In the genomic region with DNA sequence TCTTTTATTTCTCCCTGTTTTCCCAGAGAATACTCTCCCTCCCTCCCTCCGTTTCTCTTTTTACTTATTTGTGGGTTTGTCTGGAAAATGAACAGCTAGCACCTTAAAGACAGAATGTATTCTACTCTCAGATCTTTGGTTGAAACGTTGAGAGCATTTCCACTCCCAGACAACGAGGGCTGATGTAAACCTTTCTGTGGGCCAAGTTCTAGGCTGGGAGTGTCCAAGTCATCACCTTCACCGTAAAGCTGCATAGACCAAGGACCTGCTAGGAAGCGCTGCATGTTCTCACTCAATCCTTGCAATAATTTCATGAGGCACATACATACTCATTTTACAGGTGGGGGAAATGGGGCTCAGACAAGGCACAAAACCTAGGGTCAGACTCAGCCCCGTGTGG, we compare ENCODE assay signal across 8 cellular contexts. TPM values are rescaled to one million over a fixed set of nuclear protein-coding genes. Genes with fewer than 3 reads are reported as not detected.
DNase-seq lines count a peak whose midpoint lies in the region; ATAC-seq and TF ChIP-seq lines count a peak whose summit lies in the region.

No MANE protein-coding gene starts in this region.

- H3K27me3 Mint-ChIP-seq in progenitor cell of endocrine pancreas = no peaks in the 10 kb centered on the region

- H3K9me3 Mint-ChIP-seq in progenitor cell of endocrine pancreas (ENCODE audit: low read depth) = no peaks in the 10 kb centered on the region

- DNase-seq in G401 (ENCODE audit: low spot score) = peak; percentile 61
- DNase-seq in progenitor cell of endocrine pancreas (ENCODE audit: low spot score, unreplicated experiment) = no peak
- no peak for DNase-seq in HT-29 (ENCODE audit: low spot score)
- DNase-seq in GOT3 (lab: John Stamatoyannopoulos, UW) = no peak
- no peak for DNase-seq in hepatic stellate cell (ENCODE audit: low spot score)

- peaks cover 18 to 38% of the 10 kb centered on the region in 2 donors for H3K4me1 ChIP-seq in esophagus (ENCODE audit: control insufficient read depth in 2 of 2, insufficient read depth in 2 of 2, low read length in 1 of 2)

- no peaks in the 10 kb centered on the region for H3K9me3 ChIP-seq in esophagus (ENCODE audit: control insufficient read depth in 2 of 2, insufficient read depth in 1 of 2, low read depth in 1 of 2, low read length in 1 of 2)

- ATAC-seq in SK-N-SH treated with all-trans-retinoic acid at 6 μM for 48 hours = 0 out of 3 replicates have a peak, but pooled peaks have one; percentile 1
- ATAC-seq in GM19395 (IDR thresholded peaks at IDR 0.05; ENCODE audit: unreplicated experiment) = no peak

- H3K27ac ChIP-seq in esophagus (ENCODE audit: low read depth in 2 of 2, low read length in 1 of 2) = peak overlapping the region; percentile 76 to 92

- TF ChIP-seq CTCF in progenitor cell of endocrine pancreas (IDR thresholded peaks at IDR 0.05; ENCODE audit: unreplicated experiment) = no peak

- no peaks in the 10 kb centered on the region for H3K36me3 Mint-ChIP-seq in progenitor cell of endocrine pancreas (ENCODE audit: insufficient read depth)

- H3K27me3 ChIP-seq in esophagus (ENCODE audit: control insufficient read depth in 1 of 2, insufficient read depth in 2 of 2, low read length in 2 of 2) = no peaks in the 10 kb centered on the region

- H3K4me3 ChIP-seq in esophagus (ENCODE audit: low read depth in 1 of 2, low read length in 2 of 2) = peak overlapping the region in 1 of 2 donors; percentile 2

- in situ Hi-C loops in G401 (cut with HindIII; ENCODE audit: low sequenced_read_pairs) = no loop called here

- no peak overlapping the region for H3K4me3 Mint-ChIP-seq in progenitor cell of endocrine pancreas (ENCODE audit: low read depth)

- peaks cover 0 to 3% of the 10 kb centered on the region in 2 donors for H3K36me3 ChIP-seq in esophagus (ENCODE audit: control insufficient read depth in 2 of 2, insufficient read depth in 2 of 2, low read length in 1 of 2)

- H3K27ac Mint-ChIP-seq in progenitor cell of endocrine pancreas = peak overlapping the region; percentile 81

- peaks cover 75% of the 10 kb centered on the region for H3K4me1 Mint-ChIP-seq in progenitor cell of endocrine pancreas (ENCODE audit: low read depth)

- 29 to 30% methylated on average over 6 of the region's 6 CpGs for WGBS in esophagus, 2 donors

TF ChIP-seq in SK-N-SH treated with all-trans-retinoic acid at 6 μM for 48 hours, 23 proteins besides CTCF, POLR2A, EP300 and RAD21:
- no peak for TF ChIP-seq PPARA (CRISPR knock-in tag; IDR thresholded peaks at IDR 0.05; ENCODE audit: borderline replicate concordance)
- TF ChIP-seq, protein P1, sequence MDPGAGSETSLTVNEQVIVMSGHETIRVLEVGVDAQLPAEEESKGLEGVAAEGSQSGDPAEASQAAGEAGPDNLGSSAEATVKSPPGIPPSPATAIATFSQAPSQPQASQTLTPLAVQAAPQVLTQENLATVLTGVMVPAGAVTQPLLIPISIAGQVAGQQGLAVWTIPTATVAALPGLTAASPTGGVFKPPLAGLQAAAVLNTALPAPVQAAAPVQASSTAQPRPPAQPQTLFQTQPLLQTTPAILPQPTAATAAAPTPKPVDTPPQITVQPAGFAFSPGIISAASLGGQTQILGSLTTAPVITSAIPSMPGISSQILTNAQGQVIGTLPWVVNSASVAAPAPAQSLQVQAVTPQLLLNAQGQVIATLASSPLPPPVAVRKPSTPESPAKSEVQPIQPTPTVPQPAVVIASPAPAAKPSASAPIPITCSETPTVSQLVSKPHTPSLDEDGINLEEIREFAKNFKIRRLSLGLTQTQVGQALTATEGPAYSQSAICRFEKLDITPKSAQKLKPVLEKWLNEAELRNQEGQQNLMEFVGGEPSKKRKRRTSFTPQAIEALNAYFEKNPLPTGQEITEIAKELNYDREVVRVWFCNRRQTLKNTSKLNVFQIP (CRISPR knock-in tag; IDR thresholded peaks at IDR 0.05; ENCODE audit: borderline replicate concordance, low read depth) = no peak
- TF ChIP-seq, protein P2, sequence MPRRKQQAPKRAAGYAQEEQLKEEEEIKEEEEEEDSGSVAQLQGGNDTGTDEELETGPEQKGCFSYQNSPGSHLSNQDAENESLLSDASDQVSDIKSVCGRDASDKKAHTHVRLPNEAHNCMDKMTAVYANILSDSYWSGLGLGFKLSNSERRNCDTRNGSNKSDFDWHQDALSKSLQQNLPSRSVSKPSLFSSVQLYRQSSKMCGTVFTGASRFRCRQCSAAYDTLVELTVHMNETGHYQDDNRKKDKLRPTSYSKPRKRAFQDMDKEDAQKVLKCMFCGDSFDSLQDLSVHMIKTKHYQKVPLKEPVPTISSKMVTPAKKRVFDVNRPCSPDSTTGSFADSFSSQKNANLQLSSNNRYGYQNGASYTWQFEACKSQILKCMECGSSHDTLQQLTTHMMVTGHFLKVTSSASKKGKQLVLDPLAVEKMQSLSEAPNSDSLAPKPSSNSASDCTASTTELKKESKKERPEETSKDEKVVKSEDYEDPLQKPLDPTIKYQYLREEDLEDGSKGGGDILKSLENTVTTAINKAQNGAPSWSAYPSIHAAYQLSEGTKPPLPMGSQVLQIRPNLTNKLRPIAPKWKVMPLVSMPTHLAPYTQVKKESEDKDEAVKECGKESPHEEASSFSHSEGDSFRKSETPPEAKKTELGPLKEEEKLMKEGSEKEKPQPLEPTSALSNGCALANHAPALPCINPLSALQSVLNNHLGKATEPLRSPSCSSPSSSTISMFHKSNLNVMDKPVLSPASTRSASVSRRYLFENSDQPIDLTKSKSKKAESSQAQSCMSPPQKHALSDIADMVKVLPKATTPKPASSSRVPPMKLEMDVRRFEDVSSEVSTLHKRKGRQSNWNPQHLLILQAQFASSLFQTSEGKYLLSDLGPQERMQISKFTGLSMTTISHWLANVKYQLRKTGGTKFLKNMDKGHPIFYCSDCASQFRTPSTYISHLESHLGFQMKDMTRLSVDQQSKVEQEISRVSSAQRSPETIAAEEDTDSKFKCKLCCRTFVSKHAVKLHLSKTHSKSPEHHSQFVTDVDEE (CRISPR knock-in tag; IDR thresholded peaks at IDR 0.05) = no peak
- no peak for TF ChIP-seq ZFP30 (CRISPR knock-in tag; IDR thresholded peaks at IDR 0.05)
- no peak for TF ChIP-seq GLIS3 (CRISPR knock-in tag; IDR thresholded peaks at IDR 0.05)
- no peak for TF ChIP-seq ZC3H10 (CRISPR knock-in tag; IDR thresholded peaks at IDR 0.05)
- no peak for TF ChIP-seq BACH2 (CRISPR knock-in tag; IDR thresholded peaks at IDR 0.05; ENCODE audit: borderline replicate concordance)

RNA-seq across cellular contexts. Expression of a gene that starts 32.4 kb away (rescaled TPM):
- total RNA-seq in G401 (2014; rRNA removed; shearing (Covaris generic)) = 153 and 185 TPM in 2 replicates
- polyA plus RNA-seq in esophagus = 100 to 1,000 TPM; 107 to 114 TPM
- 299 and 306 TPM in 2 replicates for total RNA-seq in progenitor cell of endocrine pancreas
- total RNA-seq in HT-29 (2014; rRNA removed; shearing (Covaris generic)) = 258 and 259 TPM in 2 replicates
